In genomic region chr11:43358670-43359431, GRCh38 we compare ENCODE assay signal across 8 cellular contexts. TPM values are rescaled to one million over a fixed set of nuclear protein-coding genes. Genes with fewer than 3 reads are reported as not detected.
DNase-seq lines count a peak whose midpoint lies in the region; ATAC-seq lines count a peak whose summit lies in the region.

Gene TTC17 (plus strand): TSS chr11:43358920. CDS start chr11:43358955, 35 bp downstream.

- peak within 1 kb of the TSS; percentile 98 for H3K4me2 ChIP-seq in Karpas-422 (ENCODE audit: low read depth, low read length, poor library complexity, severe bottlenecking)

- H3K4me3 Mint-ChIP-seq in activated T-helper 1 cell treated with anti-CD3 and anti-CD28 coated beads, Interleukin-12 subunit alpha, Interleukin-12 subunit beta, Interleukin-2, Interleukin-4 antibody, amounts not matched to agents 30 ng/mL and 10 ng/mL and 1 ng/mL, durations not matched to agents 14 hours and 24 hours and 36 hours: peak within 1 kb of the TSS; percentile 94
- H3K4me3 Mint-ChIP-seq in naive B cell: peak within 1 kb of the TSS; percentile 92 to 100 (median 100)
- H3K4me3 Mint-ChIP-seq in stimulated activated memory B cell treated with anti-CD40 and anti-IgM and Interleukin-4, amounts not matched to agents 10 μg/mL and 1 μg/mL and 100 μg/mL, for 72 hours: peak within 1 kb of the TSS; percentile 97

- peaks cover 38% of the 10 kb centered on the region for H3K4me1 Mint-ChIP-seq in activated T-helper 1 cell treated with anti-CD3 and anti-CD28 coated beads, Interleukin-12 subunit alpha, Interleukin-12 subunit beta, Interleukin-2, Interleukin-4 antibody, amounts not matched to agents 30 ng/mL and 10 ng/mL and 1 ng/mL, durations not matched to agents 14 hours and 24 hours and 36 hours (ENCODE audit: low read depth)
- peaks cover 22 to 47% (median 46%) of the 10 kb centered on the region in 3 donors for H3K4me1 Mint-ChIP-seq in naive B cell
- peaks cover 32% of the 10 kb centered on the region for H3K4me1 Mint-ChIP-seq in stimulated activated memory B cell treated with anti-CD40 and anti-IgM and Interleukin-4, amounts not matched to agents 10 μg/mL and 1 μg/mL and 100 μg/mL, for 72 hours

- peaks cover 14% of the 10 kb centered on the region; the same call in 1 of the 2 replicates for H4K20me1 ChIP-seq in Karpas-422 (ENCODE audit: insufficient read depth, low read depth, low read length)

- peak within 1 kb of the TSS; percentile 80; the same call in 1 of the 2 replicates for H2AFZ ChIP-seq in Karpas-422 (ENCODE audit: low read length)

- H3K9ac ChIP-seq in Karpas-422 (ENCODE audit: low read length): peak within 1 kb of the TSS; percentile 94

- peaks cover 60% of the 10 kb centered on the region for H3K79me2 ChIP-seq in Karpas-422 (ENCODE audit: low read length)

- intact Hi-C loops in activated T-helper 1 cell treated with anti-CD3 and anti-CD28 coated beads, Interleukin-12 subunit alpha, Interleukin-12 subunit beta, Interleukin-2, Interleukin-4 antibody, amounts not matched to agents 30 ng/mL and 10 ng/mL and 1 ng/mL, durations not matched to agents 14 hours and 24 hours and 36 hours (cut with micrococcal nuclease): loop anchor here (1.0 to 10.0 kb wide), 6 partner anchors 34 to 506 kb away; partner anchors contain the start of genes API5 and HSD17B12

- no peaks in the 10 kb centered on the region for H3K27me3 ChIP-seq in Karpas-422 (ENCODE audit: low read length)

- peak; percentile 89 for DNase-seq in DMS79 treated with DMSO at 0.1 percent for 48 hours (lab: John Stamatoyannopoulos, UW)
- DNase-seq in Karpas-422: peak; percentile 97
- peak; percentile 89 for DNase-seq in RPMI7951 (ENCODE audit: low read depth)
- DNase-seq in activated T-helper 1 cell treated with anti-CD3 and anti-CD28 coated beads, Interleukin-12 subunit alpha, Interleukin-12 subunit beta, Interleukin-2, Interleukin-4 antibody, amounts not matched to agents 30 ng/mL and 10 ng/mL and 1 ng/mL, durations not matched to agents 14 hours and 24 hours and 36 hours (ENCODE audit: low spot score): peak; percentile 92
- DNase-seq in fibroblast of gingiva (ENCODE audit: low read depth): peak; percentile 87
- DNase-seq in naive B cell: peak; percentile 89

- peak within 1 kb of the TSS; percentile 68 for H3K27ac ChIP-seq in Karpas-422 (ENCODE audit: low read length)

- peaks cover 11% of the 10 kb centered on the region for H3K36me3 Mint-ChIP-seq in activated T-helper 1 cell treated with anti-CD3 and anti-CD28 coated beads, Interleukin-12 subunit alpha, Interleukin-12 subunit beta, Interleukin-2, Interleukin-4 antibody, amounts not matched to agents 30 ng/mL and 10 ng/mL and 1 ng/mL, durations not matched to agents 14 hours and 24 hours and 36 hours (ENCODE audit: low read depth)
- peaks cover 0 to 3% of the 10 kb centered on the region in 2 donors for H3K36me3 Mint-ChIP-seq in naive B cell
- no peaks in the 10 kb centered on the region for H3K36me3 Mint-ChIP-seq in stimulated activated memory B cell treated with anti-CD40 and anti-IgM and Interleukin-4, amounts not matched to agents 10 μg/mL and 1 μg/mL and 100 μg/mL, for 72 hours

- ATAC-seq in GM21825 (IDR thresholded peaks at IDR 0.05; ENCODE audit: unreplicated experiment): peak; percentile 93
- peak; percentile 95 to 96 for ATAC-seq in naive B cell (ENCODE audit: low read depth in 2 of 2)
- ATAC-seq in stimulated activated memory B cell treated with anti-CD40 and anti-IgM and Interleukin-4, amounts not matched to agents 10 μg/mL and 1 μg/mL and 100 μg/mL, for 72 hours: peak; percentile 98

- no peaks in the 10 kb centered on the region for H3K9me3 Mint-ChIP-seq in activated T-helper 1 cell treated with anti-CD3 and anti-CD28 coated beads, Interleukin-12 subunit alpha, Interleukin-12 subunit beta, Interleukin-2, Interleukin-4 antibody, amounts not matched to agents 30 ng/mL and 10 ng/mL and 1 ng/mL, durations not matched to agents 14 hours and 24 hours and 36 hours
- no peaks in the 10 kb centered on the region for H3K9me3 Mint-ChIP-seq in naive B cell
- no peaks in the 10 kb centered on the region for H3K9me3 Mint-ChIP-seq in stimulated activated memory B cell treated with anti-CD40 and anti-IgM and Interleukin-4, amounts not matched to agents 10 μg/mL and 1 μg/mL and 100 μg/mL, for 72 hours

- peaks cover 30% of the 10 kb centered on the region for H3K4me1 ChIP-seq in Karpas-422 (ENCODE audit: low read length)

- H3K9me3 ChIP-seq in Karpas-422 (ENCODE audit: low read length): no peaks in the 10 kb centered on the region

- peaks cover 2% of the 10 kb centered on the region for H3K27me3 Mint-ChIP-seq in activated T-helper 1 cell treated with anti-CD3 and anti-CD28 coated beads, Interleukin-12 subunit alpha, Interleukin-12 subunit beta, Interleukin-2, Interleukin-4 antibody, amounts not matched to agents 30 ng/mL and 10 ng/mL and 1 ng/mL, durations not matched to agents 14 hours and 24 hours and 36 hours (ENCODE audit: insufficient read depth)
- H3K27me3 Mint-ChIP-seq in naive B cell: no peaks in the 10 kb centered on the region
- no peaks in the 10 kb centered on the region for H3K27me3 Mint-ChIP-seq in stimulated activated memory B cell treated with anti-CD40 and anti-IgM and Interleukin-4, amounts not matched to agents 10 μg/mL and 1 μg/mL and 100 μg/mL, for 72 hours

- H3K4me3 ChIP-seq in Karpas-422 (ENCODE audit: low read length): peak within 1 kb of the TSS; percentile 97

- H3K9me2 ChIP-seq in Karpas-422 (replicated peaks; ENCODE audit: insufficient read depth, low read length): no peaks in the 10 kb centered on the region

- H3K36me3 ChIP-seq in Karpas-422 (ENCODE audit: insufficient read depth, low read length): peaks cover 5% of the 10 kb centered on the region; the same call in 1 of the 2 replicates

- H3K27ac Mint-ChIP-seq in activated T-helper 1 cell treated with anti-CD3 and anti-CD28 coated beads, Interleukin-12 subunit alpha, Interleukin-12 subunit beta, Interleukin-2, Interleukin-4 antibody, amounts not matched to agents 30 ng/mL and 10 ng/mL and 1 ng/mL, durations not matched to agents 14 hours and 24 hours and 36 hours: peak within 1 kb of the TSS; percentile 92
- H3K27ac Mint-ChIP-seq in naive B cell: peak within 1 kb of the TSS; percentile 97 to 100 (median 98)
- peak within 1 kb of the TSS; percentile 97 for H3K27ac Mint-ChIP-seq in stimulated activated memory B cell treated with anti-CD40 and anti-IgM and Interleukin-4, amounts not matched to agents 10 μg/mL and 1 μg/mL and 100 μg/mL, for 72 hours

RNA-seq across cellular contexts. Expression of gene TTC17, which starts in this region (rescaled TPM):
- total RNA-seq in Karpas-422 (2014; rRNA removed; shearing (Covaris generic); ENCODE audit: low replicate concordance): 128 and 154 TPM in 2 replicates
- 30.8 and 31.7 TPM in 2 replicates for total RNA-seq in RPMI7951 (2014; rRNA removed; shearing (Covaris generic))
- total RNA-seq in activated T-helper 1 cell treated with anti-CD3 and anti-CD28 coated beads, Interleukin-12 subunit alpha, Interleukin-12 subunit beta, Interleukin-2, Interleukin-4 antibody, amounts not matched to agents 30 ng/mL and 10 ng/mL and 1 ng/mL, durations not matched to agents 14 hours and 24 hours and 36 hours: 74.4 and 74.7 TPM in 2 replicates
- polyA plus RNA-seq in naive B cell (ENCODE audit: low read depth in 6 of 6): 100 to 1,000 TPM in 1 of 6 donors, 10 to 100 TPM in 5; 59.8 to 106 (median 74.2) TPM

Comparison
In these comparisons a context has a peak if more than half of its experiments do, and no peak if none do; other contexts are left out.
1. Peak in every context shown above with its lines: DNase-seq, ATAC-seq, H3K4me3 ChIP-seq and H3K27ac ChIP-seq.